ENCODE assay signal across 10 cellular contexts in the genomic region with DNA sequence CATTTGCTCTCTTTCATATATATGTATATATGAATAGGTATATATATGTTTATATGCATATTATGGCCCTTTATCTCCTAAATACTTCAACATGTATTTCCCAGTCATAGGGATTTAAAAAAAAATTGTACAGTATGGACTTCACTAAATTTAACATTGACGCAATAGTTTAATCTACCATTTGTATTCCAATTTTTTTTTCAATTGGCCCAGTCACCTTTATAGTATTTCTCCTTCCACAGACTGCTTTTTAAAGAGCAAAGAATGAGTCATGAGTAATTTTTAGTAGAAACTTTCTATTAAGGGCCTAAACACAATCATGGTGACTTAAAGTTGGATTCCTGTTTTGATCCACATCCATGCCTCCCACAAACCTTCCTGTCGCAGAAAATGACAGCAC. TPM values are rescaled to one million over a fixed set of nuclear protein-coding genes. Genes with fewer than 3 reads are reported as not detected.
DNase-seq lines count a peak whose midpoint lies in the region; ATAC-seq and TF ChIP-seq lines count a peak whose summit lies in the region.
"Had no signal": no experiment of that assay in that cellular context is flagged by ENCODE, and none has a peak within 500 bp of the region (broad histone marks: within the 10 kb centered on the region; RNA-seq: fewer than 3 reads in every experiment).

No MANE protein-coding gene starts in this region.

- POLR2A ChIA-PET in HEK293 (lab: Yijun Ruan, JAX), result no interaction called here

- CTCF ChIA-PET in HEK293 (lab: Yijun Ruan, JAX), result interaction anchor here (0.6 to 2.9 kb wide), 4 partner anchors 81 to 191 kb away, joined by 5 to 17 read pairs (median 10); no protein-coding TSS in a partner anchor

- 61% methylated on average over 2 of the region's 2 CpGs for WGBS in suprapubic skin

- peak; percentile 84 for DNase-seq in astrocyte of the spinal cord (ENCODE audit: low read depth, low spot score)
- no peak for DNase-seq in left cardiac atrium
- no peak for DNase-seq in suprapubic skin (ENCODE audit: low spot score in 2 of 2)
- no peak for DNase-seq in T-helper 1 cell
- DNase-seq: NCI-H1092 treated with DMSO at 0.1 percent for 48 hours had no signal

- in situ Hi-C loops in astrocyte of the spinal cord (cut with HindIII; ENCODE audit: low sequenced_read_pairs), result no loop called here

- TF ChIP-seq CTCF in HEK293 (tag by site-specific recombination; IDR thresholded peaks at IDR 0.05) (no peak), astrocyte of the spinal cord (IDR thresholded peaks at IDR 0.05; ENCODE audit: low read depth, low read length) (no peak), suprapubic skin (IDR thresholded peaks at IDR 0.05) (no peak)

- no peak for TF ChIP-seq POLR2A in suprapubic skin (IDR thresholded peaks at IDR 0.05)

- no peak for TF ChIP-seq EP300 in suprapubic skin (IDR thresholded peaks at IDR 0.05)

- no peak overlapping the region for H3K4me3 ChIP-seq in HEK293 (ENCODE audit: low read depth, low read length)
- H3K4me3 ChIP-seq in astrocyte of the spinal cord (ENCODE audit: low read depth, low read length), result no peak overlapping the region
- H3K4me3 ChIP-seq in suprapubic skin, result no peak overlapping the region
- H3K4me3 ChIP-seq: neural progenitor cell had no signal

- H3K4me1 ChIP-seq in HEK293 (ENCODE audit: control insufficient read depth, insufficient read depth, low read length), result 0 out of 2 replicates have a peak, but pooled peaks cover 7% of the 10 kb centered on the region
- peaks cover 3% of the 10 kb centered on the region for H3K4me1 ChIP-seq in suprapubic skin

- ATAC-seq in left cardiac atrium (peak; percentile 57 to 73), HG02884 (IDR thresholded peaks at IDR 0.05; ENCODE audit: unreplicated experiment) (no peak), esophagus mucosa (no peak)

- H3K27ac ChIP-seq in HEK293 (ENCODE audit: extremely low read depth, low read depth, low read length) (no peak overlapping the region), suprapubic skin (peak overlapping the region; percentile 11)
- H3K27ac ChIP-seq: HL-60, neural progenitor cell had no signal

- H3K36me3 ChIP-seq in HEK293 (ENCODE audit: control insufficient read depth in 2 of 2, insufficient read depth in 1 of 2, low read length in 2 of 2) (no peaks in the 10 kb centered on the region), suprapubic skin (no peaks in the 10 kb centered on the region)
- H3K36me3 ChIP-seq: neural progenitor cell had no signal

- H3K9me3 ChIP-seq in HEK293 (ENCODE audit: control insufficient read depth, insufficient read depth, low read depth, low read length), result no peaks in the 10 kb centered on the region
- no peaks in the 10 kb centered on the region for H3K9me3 ChIP-seq in suprapubic skin

- H3K27me3 ChIP-seq in suprapubic skin, result no peaks in the 10 kb centered on the region
- H3K27me3 ChIP-seq: neural progenitor cell had no signal

- intact Hi-C loops in left cardiac atrium (cut with DNase I), result no loop called here

TF ChIP-seq in HEK293, 187 proteins besides CTCF, POLR2A, EP300 and RAD21:
- TF ChIP-seq ZNF514 (tag by site-specific recombination; IDR thresholded peaks at IDR 0.05), result no peak
- no peak for TF ChIP-seq REPIN1 (tag by site-specific recombination; IDR thresholded peaks at IDR 0.05; ENCODE audit: low read depth)
- TF ChIP-seq, protein P1, sequence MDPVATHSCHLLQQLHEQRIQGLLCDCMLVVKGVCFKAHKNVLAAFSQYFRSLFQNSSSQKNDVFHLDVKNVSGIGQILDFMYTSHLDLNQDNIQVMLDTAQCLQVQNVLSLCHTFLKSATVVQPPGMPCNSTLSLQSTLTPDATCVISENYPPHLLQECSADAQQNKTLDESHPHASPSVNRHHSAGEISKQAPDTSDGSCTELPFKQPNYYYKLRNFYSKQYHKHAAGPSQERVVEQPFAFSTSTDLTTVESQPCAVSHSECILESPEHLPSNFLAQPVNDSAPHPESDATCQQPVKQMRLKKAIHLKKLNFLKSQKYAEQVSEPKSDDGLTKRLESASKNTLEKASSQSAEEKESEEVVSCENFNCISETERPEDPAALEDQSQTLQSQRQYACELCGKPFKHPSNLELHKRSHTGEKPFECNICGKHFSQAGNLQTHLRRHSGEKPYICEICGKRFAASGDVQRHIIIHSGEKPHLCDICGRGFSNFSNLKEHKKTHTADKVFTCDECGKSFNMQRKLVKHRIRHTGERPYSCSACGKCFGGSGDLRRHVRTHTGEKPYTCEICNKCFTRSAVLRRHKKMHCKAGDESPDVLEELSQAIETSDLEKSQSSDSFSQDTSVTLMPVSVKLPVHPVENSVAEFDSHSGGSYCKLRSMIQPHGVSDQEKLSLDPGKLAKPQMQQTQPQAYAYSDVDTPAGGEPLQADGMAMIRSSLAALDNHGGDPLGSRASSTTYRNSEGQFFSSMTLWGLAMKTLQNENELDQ (tag by site-specific recombination; IDR thresholded peaks at IDR 0.05; ENCODE audit: low read depth), result no peak
- no peak for TF ChIP-seq KLF10 (tag by site-specific recombination; IDR thresholded peaks at IDR 0.05)
- TF ChIP-seq, protein P2, sequence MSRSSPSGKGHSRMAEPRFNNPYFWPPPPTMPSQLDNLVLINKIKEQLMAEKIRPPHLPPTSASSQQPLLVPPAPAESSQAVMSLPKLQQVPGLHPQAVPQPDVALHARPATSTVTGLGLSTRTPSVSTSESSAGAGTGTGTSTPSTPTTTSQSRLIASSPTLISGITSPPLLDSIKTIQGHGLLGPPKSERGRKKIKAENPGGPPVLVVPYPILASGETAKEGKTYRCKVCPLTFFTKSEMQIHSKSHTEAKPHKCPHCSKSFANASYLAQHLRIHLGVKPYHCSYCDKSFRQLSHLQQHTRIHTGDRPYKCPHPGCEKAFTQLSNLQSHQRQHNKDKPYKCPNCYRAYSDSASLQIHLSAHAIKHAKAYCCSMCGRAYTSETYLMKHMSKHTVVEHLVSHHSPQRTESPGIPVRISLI (tag by site-specific recombination; IDR thresholded peaks at IDR 0.05), result 0 out of 2 replicates have a peak, but pooled peaks have one; percentile 53

RNA-seq across cellular contexts. Expression of a gene that starts 20.5 kb away (rescaled TPM):
- 100 to 1,000 TPM; 119 to 131 TPM for total RNA-seq in left cardiac atrium
- total RNA-seq in suprapubic skin, result 10 to 100 TPM; 39.8 to 52.7 (median 47.9) TPM
- total RNA-seq in esophagus mucosa, result 43.4 TPM

Comparison
In these comparisons a context has a peak if more than half of its experiments do, and no peak if none do; other contexts are left out.
1. ATAC-seq: peak in left cardiac atrium (2 of 2); none in HG02884 (single experiment) and esophagus mucosa (single experiment).